1 cellular context compared by ENCODE assay signal in the genomic region with DNA sequence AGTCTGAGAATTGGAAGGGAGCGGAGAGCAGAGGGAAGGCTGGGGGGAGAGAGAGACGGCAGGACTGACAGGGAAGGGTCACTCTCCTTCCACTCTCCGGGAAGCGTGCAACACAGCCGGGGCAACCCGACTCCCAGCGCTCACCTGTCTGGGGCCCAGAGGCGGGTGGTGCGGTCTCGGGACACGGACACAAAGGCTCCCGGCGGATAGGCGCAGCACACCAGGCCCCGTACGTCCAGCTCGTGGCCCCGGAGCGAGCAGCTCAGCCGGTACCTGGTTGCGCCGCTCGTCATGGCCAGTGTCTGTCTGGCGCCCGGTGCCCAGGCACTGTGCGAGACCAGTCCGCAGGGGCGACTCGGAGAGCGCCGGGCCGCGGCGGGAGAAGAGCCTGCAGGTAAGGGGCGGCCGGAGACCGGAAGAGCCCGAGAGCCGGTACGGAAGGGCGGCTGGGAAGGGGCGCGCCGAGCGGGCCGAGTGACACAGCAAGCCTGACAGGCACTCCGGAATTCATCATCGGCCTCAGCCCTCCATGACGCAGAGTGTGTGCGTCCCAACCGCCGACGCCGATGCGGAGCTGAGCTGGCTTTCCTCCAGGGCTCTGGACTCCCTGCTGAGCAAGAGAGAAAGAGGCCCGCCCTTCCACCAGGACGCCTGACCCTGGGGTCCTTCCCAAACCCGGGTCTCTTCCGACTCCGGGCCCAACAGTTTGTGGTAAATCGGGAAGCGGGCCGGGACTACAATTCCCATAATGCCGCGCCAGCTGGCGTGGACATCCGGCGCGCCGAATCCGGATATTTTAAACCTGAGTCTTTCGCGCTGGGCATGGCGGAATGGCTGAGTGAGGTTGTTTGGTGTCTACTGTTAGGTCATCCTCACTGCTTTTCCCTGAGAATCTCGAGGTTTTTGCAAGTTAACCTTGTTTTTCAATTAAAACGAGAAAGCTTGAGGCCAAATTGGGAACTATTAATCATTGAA.
TF ChIP-seq lines count a peak whose summit lies in the region.

A gene (minus strand): TSS at position 490 of the 975 bp plus-strand sequence. CDS start 197 bp downstream, at position 293.

TF ChIP-seq in HepG2, 621 proteins besides CTCF, POLR2A, EP300 and RAD21 (continued from another document and continues in another):
- TF ChIP-seq FOXJ3 (CRISPR knock-in tag; IDR thresholded peaks at IDR 0.05; ENCODE audit: borderline replicate concordance) (no peak), ZNF263 (CRISPR knock-in tag; IDR thresholded peaks at IDR 0.05) (no peak), KAT7 (CRISPR knock-in tag; IDR thresholded peaks at IDR 0.05; ENCODE audit: borderline replicate concordance) (peak; percentile 99), ZNF124 (CRISPR knock-in tag; IDR thresholded peaks at IDR 0.05) (no peak; the same call in 1 of the 2 replicates), ZSCAN31 (CRISPR knock-in tag; IDR thresholded peaks at IDR 0.05; ENCODE audit: low read depth) (no peak), ZNF274 (CRISPR knock-in tag; IDR thresholded peaks at IDR 0.05) (no peak), SP2 (CRISPR knock-in tag; IDR thresholded peaks at IDR 0.05) (peak; percentile 76), ESRRA (CRISPR knock-in tag; IDR thresholded peaks at IDR 0.05; ENCODE audit: low read depth) (no peak), NR2C2 (CRISPR knock-in tag; IDR thresholded peaks at IDR 0.05; ENCODE audit: borderline replicate concordance) (peak; percentile 90), ZNF790 (CRISPR knock-in tag; IDR thresholded peaks at IDR 0.05; ENCODE audit: borderline replicate concordance) (no peak), FIP1L1 (IDR thresholded peaks at IDR 0.05; ENCODE audit: borderline replicate concordance, insufficient read depth, low read depth, low read length) (no peak), TMF1 (CRISPR knock-in tag; IDR thresholded peaks at IDR 0.05; ENCODE audit: low read depth) (0 out of 2 replicates have a peak, but pooled peaks have one; percentile 47), SRSF4 (IDR thresholded peaks at IDR 0.05; ENCODE audit: low read depth, low read length, poor library complexity, severe bottlenecking) (no peak), ARNT (IDR thresholded peaks at IDR 0.05) (no peak), HDAC6 (IDR thresholded peaks at IDR 0.05; ENCODE audit: low read depth, low read length) (no peak), CAMTA2 (CRISPR knock-in tag; IDR thresholded peaks at IDR 0.05; ENCODE audit: borderline replicate concordance) (0 out of 2 replicates have a peak, but pooled peaks have one; percentile 28), KDM3A (CRISPR knock-in tag; IDR thresholded peaks at IDR 0.05; ENCODE audit: low read depth) (peak; percentile 89), NFATC3 (CRISPR knock-in tag; IDR thresholded peaks at IDR 0.05) (no peak), ZNF761 (CRISPR knock-in tag; conservative IDR thresholded peaks at IDR 0.05) (peak; percentile 73; the same call in 1 of the 2 replicates), ZFP90 (CRISPR knock-in tag; IDR thresholded peaks at IDR 0.05; ENCODE audit: borderline replicate concordance) (no peak), ZNF224 (CRISPR knock-in tag; IDR thresholded peaks at IDR 0.05) (peak; percentile 29; the same call in 1 of the 2 replicates), YEATS2 (CRISPR knock-in tag; IDR thresholded peaks at IDR 0.05; ENCODE audit: borderline replicate concordance) (peak; percentile 81), NCOA2 (CRISPR knock-in tag; IDR thresholded peaks at IDR 0.05) (peak; percentile 24; the same call in 1 of the 2 replicates), AGO1 (IDR thresholded peaks at IDR 0.05; ENCODE audit: low read depth, low read length, poor library complexity, severe bottlenecking) (peak; percentile 18)
- TF ChIP-seq, protein P1, sequence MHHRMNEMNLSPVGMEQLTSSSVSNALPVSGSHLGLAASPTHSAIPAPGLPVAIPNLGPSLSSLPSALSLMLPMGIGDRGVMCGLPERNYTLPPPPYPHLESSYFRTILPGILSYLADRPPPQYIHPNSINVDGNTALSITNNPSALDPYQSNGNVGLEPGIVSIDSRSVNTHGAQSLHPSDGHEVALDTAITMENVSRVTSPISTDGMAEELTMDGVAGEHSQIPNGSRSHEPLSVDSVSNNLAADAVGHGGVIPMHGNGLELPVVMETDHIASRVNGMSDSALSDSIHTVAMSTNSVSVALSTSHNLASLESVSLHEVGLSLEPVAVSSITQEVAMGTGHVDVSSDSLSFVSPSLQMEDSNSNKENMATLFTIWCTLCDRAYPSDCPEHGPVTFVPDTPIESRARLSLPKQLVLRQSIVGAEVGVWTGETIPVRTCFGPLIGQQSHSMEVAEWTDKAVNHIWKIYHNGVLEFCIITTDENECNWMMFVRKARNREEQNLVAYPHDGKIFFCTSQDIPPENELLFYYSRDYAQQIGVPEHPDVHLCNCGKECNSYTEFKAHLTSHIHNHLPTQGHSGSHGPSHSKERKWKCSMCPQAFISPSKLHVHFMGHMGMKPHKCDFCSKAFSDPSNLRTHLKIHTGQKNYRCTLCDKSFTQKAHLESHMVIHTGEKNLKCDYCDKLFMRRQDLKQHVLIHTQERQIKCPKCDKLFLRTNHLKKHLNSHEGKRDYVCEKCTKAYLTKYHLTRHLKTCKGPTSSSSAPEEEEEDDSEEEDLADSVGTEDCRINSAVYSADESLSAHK (CRISPR knock-in tag; IDR thresholded peaks at IDR 0.05; ENCODE audit: borderline replicate concordance), result no peak; the same call in 1 of the 2 replicates
- TF ChIP-seq, protein P2, sequence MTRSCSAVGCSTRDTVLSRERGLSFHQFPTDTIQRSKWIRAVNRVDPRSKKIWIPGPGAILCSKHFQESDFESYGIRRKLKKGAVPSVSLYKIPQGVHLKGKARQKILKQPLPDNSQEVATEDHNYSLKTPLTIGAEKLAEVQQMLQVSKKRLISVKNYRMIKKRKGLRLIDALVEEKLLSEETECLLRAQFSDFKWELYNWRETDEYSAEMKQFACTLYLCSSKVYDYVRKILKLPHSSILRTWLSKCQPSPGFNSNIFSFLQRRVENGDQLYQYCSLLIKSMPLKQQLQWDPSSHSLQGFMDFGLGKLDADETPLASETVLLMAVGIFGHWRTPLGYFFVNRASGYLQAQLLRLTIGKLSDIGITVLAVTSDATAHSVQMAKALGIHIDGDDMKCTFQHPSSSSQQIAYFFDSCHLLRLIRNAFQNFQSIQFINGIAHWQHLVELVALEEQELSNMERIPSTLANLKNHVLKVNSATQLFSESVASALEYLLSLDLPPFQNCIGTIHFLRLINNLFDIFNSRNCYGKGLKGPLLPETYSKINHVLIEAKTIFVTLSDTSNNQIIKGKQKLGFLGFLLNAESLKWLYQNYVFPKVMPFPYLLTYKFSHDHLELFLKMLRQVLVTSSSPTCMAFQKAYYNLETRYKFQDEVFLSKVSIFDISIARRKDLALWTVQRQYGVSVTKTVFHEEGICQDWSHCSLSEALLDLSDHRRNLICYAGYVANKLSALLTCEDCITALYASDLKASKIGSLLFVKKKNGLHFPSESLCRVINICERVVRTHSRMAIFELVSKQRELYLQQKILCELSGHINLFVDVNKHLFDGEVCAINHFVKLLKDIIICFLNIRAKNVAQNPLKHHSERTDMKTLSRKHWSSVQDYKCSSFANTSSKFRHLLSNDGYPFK (CRISPR knock-in tag; IDR thresholded peaks at IDR 0.05; ENCODE audit: borderline replicate concordance), result peak; percentile 84; the same call in 1 of the 2 replicates
- TF ChIP-seq, protein P3, sequence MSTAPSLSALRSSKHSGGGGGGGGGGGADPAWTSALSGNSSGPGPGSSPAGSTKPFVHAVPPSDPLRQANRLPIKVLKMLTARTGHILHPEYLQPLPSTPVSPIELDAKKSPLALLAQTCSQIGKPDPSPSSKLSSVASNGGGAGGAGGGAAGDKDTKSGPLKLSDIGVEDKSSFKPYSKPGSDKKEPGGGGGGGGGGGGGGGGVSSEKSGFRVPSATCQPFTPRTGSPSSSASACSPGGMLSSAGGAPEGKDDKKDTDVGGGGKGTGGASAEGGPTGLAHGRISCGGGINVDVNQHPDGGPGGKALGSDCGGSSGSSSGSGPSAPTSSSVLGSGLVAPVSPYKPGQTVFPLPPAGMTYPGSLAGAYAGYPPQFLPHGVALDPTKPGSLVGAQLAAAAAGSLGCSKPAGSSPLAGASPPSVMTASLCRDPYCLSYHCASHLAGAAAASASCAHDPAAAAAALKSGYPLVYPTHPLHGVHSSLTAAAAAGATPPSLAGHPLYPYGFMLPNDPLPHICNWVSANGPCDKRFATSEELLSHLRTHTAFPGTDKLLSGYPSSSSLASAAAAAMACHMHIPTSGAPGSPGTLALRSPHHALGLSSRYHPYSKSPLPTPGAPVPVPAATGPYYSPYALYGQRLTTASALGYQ (CRISPR knock-in tag; IDR thresholded peaks at IDR 0.05), result no peak
- TF ChIP-seq, protein P4, sequence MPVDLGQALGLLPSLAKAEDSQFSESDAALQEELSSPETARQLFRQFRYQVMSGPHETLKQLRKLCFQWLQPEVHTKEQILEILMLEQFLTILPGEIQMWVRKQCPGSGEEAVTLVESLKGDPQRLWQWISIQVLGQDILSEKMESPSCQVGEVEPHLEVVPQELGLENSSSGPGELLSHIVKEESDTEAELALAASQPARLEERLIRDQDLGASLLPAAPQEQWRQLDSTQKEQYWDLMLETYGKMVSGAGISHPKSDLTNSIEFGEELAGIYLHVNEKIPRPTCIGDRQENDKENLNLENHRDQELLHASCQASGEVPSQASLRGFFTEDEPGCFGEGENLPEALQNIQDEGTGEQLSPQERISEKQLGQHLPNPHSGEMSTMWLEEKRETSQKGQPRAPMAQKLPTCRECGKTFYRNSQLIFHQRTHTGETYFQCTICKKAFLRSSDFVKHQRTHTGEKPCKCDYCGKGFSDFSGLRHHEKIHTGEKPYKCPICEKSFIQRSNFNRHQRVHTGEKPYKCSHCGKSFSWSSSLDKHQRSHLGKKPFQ (CRISPR knock-in tag; IDR thresholded peaks at IDR 0.05; ENCODE audit: insufficient replicate concordance), result no peak
- TF ChIP-seq, protein P5, sequence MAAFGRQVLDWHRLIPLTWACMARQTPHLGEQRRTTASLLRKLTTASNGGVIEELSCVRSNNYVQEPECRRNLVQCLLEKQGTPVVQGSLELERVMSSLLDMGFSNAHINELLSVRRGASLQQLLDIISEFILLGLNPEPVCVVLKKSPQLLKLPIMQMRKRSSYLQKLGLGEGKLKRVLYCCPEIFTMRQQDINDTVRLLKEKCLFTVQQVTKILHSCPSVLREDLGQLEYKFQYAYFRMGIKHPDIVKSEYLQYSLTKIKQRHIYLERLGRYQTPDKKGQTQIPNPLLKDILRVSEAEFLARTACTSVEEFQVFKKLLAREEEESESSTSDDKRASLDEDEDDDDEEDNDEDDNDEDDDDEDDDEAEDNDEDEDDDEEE (CRISPR knock-in tag; IDR thresholded peaks at IDR 0.05), result no peak
- TF ChIP-seq, protein P6, sequence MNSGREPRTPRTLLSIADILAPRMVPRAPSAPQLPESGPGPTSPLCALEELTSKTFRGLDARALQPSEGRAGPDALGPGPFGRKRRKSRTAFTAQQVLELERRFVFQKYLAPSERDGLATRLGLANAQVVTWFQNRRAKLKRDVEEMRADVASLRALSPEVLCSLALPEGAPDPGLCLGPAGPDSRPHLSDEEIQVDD (CRISPR knock-in tag; IDR thresholded peaks at IDR 0.05; ENCODE audit: borderline replicate concordance), result no peak
- TF ChIP-seq, protein P7, sequence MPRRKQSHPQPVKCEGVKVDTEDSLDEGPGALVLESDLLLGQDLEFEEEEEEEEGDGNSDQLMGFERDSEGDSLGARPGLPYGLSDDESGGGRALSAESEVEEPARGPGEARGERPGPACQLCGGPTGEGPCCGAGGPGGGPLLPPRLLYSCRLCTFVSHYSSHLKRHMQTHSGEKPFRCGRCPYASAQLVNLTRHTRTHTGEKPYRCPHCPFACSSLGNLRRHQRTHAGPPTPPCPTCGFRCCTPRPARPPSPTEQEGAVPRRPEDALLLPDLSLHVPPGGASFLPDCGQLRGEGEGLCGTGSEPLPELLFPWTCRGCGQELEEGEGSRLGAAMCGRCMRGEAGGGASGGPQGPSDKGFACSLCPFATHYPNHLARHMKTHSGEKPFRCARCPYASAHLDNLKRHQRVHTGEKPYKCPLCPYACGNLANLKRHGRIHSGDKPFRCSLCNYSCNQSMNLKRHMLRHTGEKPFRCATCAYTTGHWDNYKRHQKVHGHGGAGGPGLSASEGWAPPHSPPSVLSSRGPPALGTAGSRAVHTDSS (CRISPR knock-in tag; conservative IDR thresholded peaks at IDR 0.05), result no peak
- TF ChIP-seq, protein P8, sequence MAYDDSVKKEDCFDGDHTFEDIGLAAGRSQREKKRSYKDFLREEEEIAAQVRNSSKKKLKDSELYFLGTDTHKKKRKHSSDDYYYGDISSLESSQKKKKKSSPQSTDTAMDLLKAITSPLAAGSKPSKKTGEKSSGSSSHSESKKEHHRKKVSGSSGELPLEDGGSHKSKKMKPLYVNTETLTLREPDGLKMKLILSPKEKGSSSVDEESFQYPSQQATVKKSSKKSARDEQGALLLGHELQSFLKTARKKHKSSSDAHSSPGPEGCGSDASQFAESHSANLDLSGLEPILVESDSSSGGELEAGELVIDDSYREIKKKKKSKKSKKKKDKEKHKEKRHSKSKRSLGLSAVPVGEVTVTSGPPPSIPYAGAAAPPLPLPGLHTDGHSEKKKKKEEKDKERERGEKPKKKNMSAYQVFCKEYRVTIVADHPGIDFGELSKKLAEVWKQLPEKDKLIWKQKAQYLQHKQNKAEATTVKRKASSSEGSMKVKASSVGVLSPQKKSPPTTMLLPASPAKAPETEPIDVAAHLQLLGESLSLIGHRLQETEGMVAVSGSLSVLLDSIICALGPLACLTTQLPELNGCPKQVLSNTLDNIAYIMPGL (CRISPR knock-in tag; IDR thresholded peaks at IDR 0.05; ENCODE audit: borderline replicate concordance in 1 of 2, low read depth in 1 of 2), result peak; percentile 68 to 93; a peak in 3 of 4 replicates
- TF ChIP-seq, protein P9, sequence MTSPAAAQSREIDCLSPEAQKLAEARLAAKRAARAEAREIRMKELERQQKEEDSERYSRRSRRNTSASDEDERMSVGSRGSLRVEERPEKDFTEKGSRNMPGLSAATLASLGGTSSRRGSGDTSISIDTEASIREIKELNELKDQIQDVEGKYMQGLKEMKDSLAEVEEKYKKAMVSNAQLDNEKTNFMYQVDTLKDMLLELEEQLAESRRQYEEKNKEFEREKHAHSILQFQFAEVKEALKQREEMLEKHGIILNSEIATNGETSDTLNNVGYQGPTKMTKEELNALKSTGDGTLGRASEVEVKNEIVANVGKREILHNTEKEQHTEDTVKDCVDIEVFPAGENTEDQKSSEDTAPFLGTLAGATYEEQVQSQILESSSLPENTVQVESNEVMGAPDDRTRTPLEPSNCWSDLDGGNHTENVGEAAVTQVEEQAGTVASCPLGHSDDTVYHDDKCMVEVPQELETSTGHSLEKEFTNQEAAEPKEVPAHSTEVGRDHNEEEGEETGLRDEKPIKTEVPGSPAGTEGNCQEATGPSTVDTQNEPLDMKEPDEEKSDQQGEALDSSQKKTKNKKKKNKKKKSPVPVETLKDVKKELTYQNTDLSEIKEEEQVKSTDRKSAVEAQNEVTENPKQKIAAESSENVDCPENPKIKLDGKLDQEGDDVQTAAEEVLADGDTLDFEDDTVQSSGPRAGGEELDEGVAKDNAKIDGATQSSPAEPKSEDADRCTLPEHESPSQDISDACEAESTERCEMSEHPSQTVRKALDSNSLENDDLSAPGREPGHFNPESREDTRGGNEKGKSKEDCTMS (CRISPR knock-in tag; conservative IDR thresholded peaks at IDR 0.05), result no peak
- TF ChIP-seq, protein P10, sequence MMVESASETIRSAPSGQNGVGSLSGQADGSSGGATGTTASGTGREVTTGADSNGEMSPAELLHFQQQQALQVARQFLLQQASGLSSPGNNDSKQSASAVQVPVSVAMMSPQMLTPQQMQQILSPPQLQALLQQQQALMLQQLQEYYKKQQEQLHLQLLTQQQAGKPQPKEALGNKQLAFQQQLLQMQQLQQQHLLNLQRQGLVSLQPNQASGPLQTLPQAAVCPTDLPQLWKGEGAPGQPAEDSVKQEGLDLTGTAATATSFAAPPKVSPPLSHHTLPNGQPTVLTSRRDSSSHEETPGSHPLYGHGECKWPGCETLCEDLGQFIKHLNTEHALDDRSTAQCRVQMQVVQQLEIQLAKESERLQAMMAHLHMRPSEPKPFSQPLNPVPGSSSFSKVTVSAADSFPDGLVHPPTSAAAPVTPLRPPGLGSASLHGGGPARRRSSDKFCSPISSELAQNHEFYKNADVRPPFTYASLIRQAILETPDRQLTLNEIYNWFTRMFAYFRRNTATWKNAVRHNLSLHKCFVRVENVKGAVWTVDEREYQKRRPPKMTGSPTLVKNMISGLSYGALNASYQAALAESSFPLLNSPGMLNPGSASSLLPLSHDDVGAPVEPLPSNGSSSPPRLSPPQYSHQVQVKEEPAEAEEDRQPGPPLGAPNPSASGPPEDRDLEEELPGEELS (CRISPR knock-in tag; IDR thresholded peaks at IDR 0.05), result no peak
